Comparison of ENCODE assay signal across 22 cellular contexts in the genomic region with DNA sequence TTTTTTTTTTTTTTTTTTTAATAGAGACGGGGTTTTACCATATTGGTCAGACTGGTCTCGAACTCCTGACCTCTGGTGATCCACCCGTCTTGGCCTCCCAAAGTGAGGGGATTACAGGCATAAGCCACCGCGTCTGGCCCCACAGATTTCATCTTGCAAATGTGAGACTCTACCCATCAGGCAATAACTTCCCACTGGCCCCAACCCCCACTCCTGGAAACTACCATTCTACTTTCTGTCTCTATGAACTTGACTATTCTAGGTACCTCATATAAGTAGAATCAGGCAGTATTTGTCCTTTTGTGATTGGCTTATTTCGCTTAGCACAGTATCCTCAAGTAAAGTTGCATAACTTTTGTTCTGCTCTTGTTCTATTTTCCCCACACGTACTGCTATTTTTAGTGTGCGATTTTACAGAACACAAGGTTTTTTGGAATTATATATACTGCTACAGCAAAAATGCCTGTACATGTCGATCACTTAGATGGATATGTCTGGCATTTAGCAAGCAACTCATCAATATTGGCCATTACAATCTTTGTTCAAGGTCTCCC. TPM values are rescaled to one million over a fixed set of nuclear protein-coding genes. Genes with fewer than 3 reads are reported as not detected.
DNase-seq lines count a peak whose midpoint lies in the region; ATAC-seq and TF ChIP-seq lines count a peak whose summit lies in the region.
"Had no signal": no experiment of that assay in that cellular context is flagged by ENCODE, and none has a peak within 500 bp of the region (broad histone marks: within the 10 kb centered on the region; RNA-seq: fewer than 3 reads in every experiment).

No MANE protein-coding gene starts in this region.

- no peaks in the 10 kb centered on the region for H3K27me3 ChIP-seq in body of pancreas

- H3K27ac Mint-ChIP-seq in neural crest cell (ENCODE audit: unreplicated experiment) (peak overlapping the region; percentile 28), endothelial cell (ENCODE audit: unreplicated experiment) (no peak overlapping the region)

- no peak for ATAC-seq in Right ventricle myocardium superior (ENCODE audit: poor library complexity)
- no peak for ATAC-seq in Right ventricle myocardium inferior
- no peak for ATAC-seq in body of pancreas
- ATAC-seq: SK-N-SH treated with all-trans-retinoic acid at 6 μM for 48 hours had no signal

- intact Hi-C loops in Right ventricle myocardium superior (cut with DNase I) (no loop called here), Right ventricle myocardium inferior (cut with DNase I) (no loop called here), body of pancreas (cut with DNase I) (no loop called here)

- no peaks in the 10 kb centered on the region for H3K9me3 ChIP-seq in body of pancreas

- TF ChIP-seq POLR2A in body of pancreas (IDR thresholded peaks at IDR 0.05): no peak

- 82 to 91% methylated on average over 9 of the region's 9 CpGs for WGBS in body of pancreas, 2 donors

- H3K27me3 Mint-ChIP-seq in neural crest cell (ENCODE audit: low read depth): no peaks in the 10 kb centered on the region
- no peaks in the 10 kb centered on the region for H3K27me3 Mint-ChIP-seq in endothelial cell (ENCODE audit: unreplicated experiment)
- H3K27me3 Mint-ChIP-seq: CD8-positive, alpha-beta memory T cell had no signal

- H3K36me3 ChIP-seq in body of pancreas (replicated peaks in 1 of 2; ENCODE audit: insufficient read depth in 1 of 2, low read depth in 2 of 2): no peaks in the 10 kb centered on the region

- H3K9me3 Mint-ChIP-seq in neural crest cell (no peaks in the 10 kb centered on the region), endothelial cell (ENCODE audit: unreplicated experiment) (no peaks in the 10 kb centered on the region)
- H3K9me3 Mint-ChIP-seq: CD8-positive, alpha-beta memory T cell had no signal

- no peak overlapping the region for H3K4me3 ChIP-seq in body of pancreas
- H3K4me3 ChIP-seq: GM23248, HAP-1 had no signal

- H3K4me1 Mint-ChIP-seq in neural crest cell (no peaks in the 10 kb centered on the region), endothelial cell (ENCODE audit: unreplicated experiment) (peaks cover 7% of the 10 kb centered on the region)

- peak overlapping the region in 3 of 4 donors; percentile 84 to 99 (median 96) for H3K27ac ChIP-seq in body of pancreas
- H3K27ac ChIP-seq: C4-2B, GM23248 had no signal

- TF ChIP-seq CTCF in body of pancreas (IDR thresholded peaks at IDR 0.05) (no peak), neural crest cell (conservative IDR thresholded peaks at IDR 0.05) (no peak), endothelial cell (IDR thresholded peaks at IDR 0.05; ENCODE audit: unreplicated experiment) (no peak)

- H3K36me3 Mint-ChIP-seq in neural crest cell (ENCODE audit: low read depth) (peaks cover 4% of the 10 kb centered on the region), endothelial cell (ENCODE audit: low read depth, unreplicated experiment) (peaks cover 38% of the 10 kb centered on the region)

- DNase-seq in Right ventricle myocardium superior (peak; percentile 15), Right ventricle myocardium inferior (ENCODE audit: missing footprints) (no peak), body of pancreas (no peak), neural crest cell (ENCODE audit: low read depth, low spot score) (no peak), NCI-H446 treated with DMSO at 0.1 percent for 48 hours (lab: John Stamatoyannopoulos, UW) (no peak), dedifferentiated amniotic fluid mesenchymal stem cell (ENCODE audit: extremely low spot score) (no peak), endothelial cell (ENCODE audit: low spot score) (no peak)
- DNase-seq: Calu3; CD8-positive, alpha-beta memory T cell; GDM1; GM23248; Karpas-422; NCI-H1048; NCI-H1436; NCI-H187 treated with DMSO at 0.1 percent for 48 hours; NCI-H2107; NCI-H2227 treated with DMSO at 0.1 percent for 48 hours; NCI-H510A treated with DMSO at 0.1 percent for 48 hours; NCI-H748 treated with DMSO at 0.1 percent for 48 hours had no signal

- H3K4me3 Mint-ChIP-seq in neural crest cell (no peak overlapping the region), endothelial cell (ENCODE audit: unreplicated experiment) (no peak overlapping the region)
- H3K4me3 Mint-ChIP-seq: CD8-positive, alpha-beta memory T cell had no signal

- H3K4me1 ChIP-seq in body of pancreas: peaks cover 95% of the 10 kb centered on the region
- H3K4me1 ChIP-seq: HAP-1 had no signal

RNA-seq across cellular contexts. Expression of gene ECE1, which starts 40.2 kb away (rescaled TPM):
- total RNA-seq in Right ventricle myocardium superior (45.3 TPM), Right ventricle myocardium inferior (49.3 TPM), body of pancreas (10 to 100 TPM; 79.1 to 83.3 TPM), neural crest cell (38.3 and 40.3 TPM in 2 replicates), endothelial cell (ENCODE audit: unreplicated experiment) (328 TPM)
